Comparison of ENCODE assay signal across 9 cellular contexts in genomic region chr12:56267443-56268071, GRCh38. TPM values are rescaled to one million over a fixed set of nuclear protein-coding genes. Genes with fewer than 3 reads are reported as not detected.
DNase-seq lines count a peak whose midpoint lies in the region; ATAC-seq, FAIRE-seq and TF ChIP-seq lines count a peak whose summit lies in the region.
"Had no signal": no experiment of that assay in that cellular context is flagged by ENCODE, and none has a peak within 500 bp of the region (broad histone marks: within the 10 kb centered on the region; RNA-seq: fewer than 3 reads in every experiment).

No MANE protein-coding gene starts in this region.

- CTCF ChIA-PET in IMR-90 (lab: Yijun Ruan, JAX), result interaction anchor here (1.4 kb wide), 1 partner anchor 34 kb away, joined by 4 read pairs; no protein-coding TSS in a partner anchor

- peaks cover 7% of the 10 kb centered on the region; the same call in 1 of the 2 replicates for H3K9me1 ChIP-seq in IMR-90 (ENCODE audit: insufficient read depth, low read length)

- no peak for TF ChIP-seq EP300 in tibial nerve (IDR thresholded peaks at IDR 0.05)

- no peak overlapping the region for H2BK120ac ChIP-seq in IMR-90 (ENCODE audit: low read depth, low read length)

- H4K20me1 ChIP-seq in IMR-90 (ENCODE audit: insufficient read depth, low read length), result no peaks in the 10 kb centered on the region

- peak overlapping the region; percentile 100 for H2AFZ ChIP-seq in IMR-90 (replicated peaks; ENCODE audit: low read length, poor library complexity)

- H2BK20ac ChIP-seq in IMR-90 (ENCODE audit: low read depth, low read length), result no peak overlapping the region

- ATAC-seq in IMR-90 (ENCODE audit: low read depth) (peak; percentile 1; the same call in 1 of the 2 replicates), right lobe of liver (peak; percentile 64 to 78 (median 75)), HG03520 (IDR thresholded peaks at IDR 0.05; ENCODE audit: unreplicated experiment) (no peak)

- peak overlapping the region; percentile 24; the same call in 1 of the 2 replicates for H3K4ac ChIP-seq in IMR-90 (ENCODE audit: low read depth, low read length)

- TF ChIP-seq CTCF in IMR-90 (conservative IDR thresholded peaks at IDR 0.05; ENCODE audit: low read depth, low read length) (no peak), bronchial epithelial cell (IDR thresholded peaks at IDR 0.05; ENCODE audit: insufficient read depth, low read length, severe bottlenecking) (no peak), right lobe of liver (IDR thresholded peaks at IDR 0.05) (no peak), tibial nerve (IDR thresholded peaks at IDR 0.05) (no peak)

- no peak overlapping the region for H3K14ac ChIP-seq in IMR-90 (replicated peaks; ENCODE audit: low read depth, low read length)

- POLR2A ChIA-PET in IMR-90 (lab: Charles Lee; ENCODE audit: unreplicated experiment), result no interaction called here

- no peak overlapping the region for H2BK15ac ChIP-seq in IMR-90 (ENCODE audit: low read depth, low read length)

- H3K27ac ChIP-seq in IMR-90 (ENCODE audit: insufficient read depth, low read length), result peak overlapping the region; percentile 42
- peak overlapping the region; percentile 76 to 90 (median 86) for H3K27ac ChIP-seq in right lobe of liver
- peak overlapping the region; percentile 89 to 97 (median 92) for H3K27ac ChIP-seq in tibial nerve

- 30% methylated on average over 2 of the region's 21 CpGs; no CpG with 5 or more reads in 1 of the 2 experiments for WGBS in IMR-90 (ENCODE audit: extremely low coverage in 2 of 2, insufficient read length in 1 of 2), 2 experiments
- WGBS in right lobe of liver (ENCODE audit: insufficient coverage, low coverage, low lambda C conversion rate, missing lambda C conversion rate), result 20% methylated on average over 15 of the region's 21 CpGs
- WGBS in tibial nerve, 2 donors, result 21 to 22% methylated on average over 21 of the region's 21 CpGs

- H3K4me2 ChIP-seq in IMR-90 (ENCODE audit: low read depth, low read length), result peak overlapping the region; percentile 79

- dilution Hi-C loops in IMR-90 (cut with HindIII; ENCODE audit: low sequenced_read_pairs, unreplicated experiment), result no loop called here

- H2AK5ac ChIP-seq in IMR-90 (ENCODE audit: low read depth, low read length), result peak overlapping the region; percentile 34; the same call in 1 of the 2 replicates

- H3K9me3 Mint-ChIP-seq in activated T-cell treated with anti-CD3 and anti-CD28 coated beads, Interleukin-2, amount 50 U/mL, for 24 hours, result no peaks in the 10 kb centered on the region

- H3K27me3 ChIP-seq in IMR-90 (ENCODE audit: control insufficient read depth, insufficient read depth, low read length) (no peaks in the 10 kb centered on the region), bronchial epithelial cell (ENCODE audit: control insufficient read depth, insufficient read depth, low read length) (no peaks in the 10 kb centered on the region), right lobe of liver (no peaks in the 10 kb centered on the region), tibial nerve (no peaks in the 10 kb centered on the region)

- H3K79me1 ChIP-seq in IMR-90 (ENCODE audit: low read depth in 1 of 2, low read length in 2 of 2), result peaks cover 0 to 21% of the 10 kb centered on the region in 2 experiments; a peak in 2 of 4 replicates

- H3K18ac ChIP-seq in IMR-90 (ENCODE audit: low read depth, low read length), result no peak overlapping the region

- H3K4me3 ChIP-seq in IMR-90 (ENCODE audit: insufficient read depth, low read depth, low read length), result peak overlapping the region; percentile 61
- peak overlapping the region; percentile 76 for H3K4me3 ChIP-seq in bronchial epithelial cell (ENCODE audit: low read depth, low read length)
- peak overlapping the region; percentile 72 to 83 (median 80) for H3K4me3 ChIP-seq in right lobe of liver
- H3K4me3 ChIP-seq in tibial nerve, result peak overlapping the region; percentile 62 to 79 (median 69)

- peak overlapping the region; percentile 66 for H3K27ac Mint-ChIP-seq in activated T-cell treated with anti-CD3 and anti-CD28 coated beads, Interleukin-2, amount 50 U/mL, for 24 hours

- H3K4me1 Mint-ChIP-seq in activated T-cell treated with anti-CD3 and anti-CD28 coated beads, Interleukin-2, amount 50 U/mL, for 24 hours (ENCODE audit: low read depth), result peaks cover 25% of the 10 kb centered on the region

- H4K8ac ChIP-seq in IMR-90 (ENCODE audit: low read depth in 2 of 2, low read length in 2 of 2), result peak overlapping the region; percentile 33 to 83; a peak in 3 of 4 replicates

- H3K4me3 Mint-ChIP-seq in activated T-cell treated with anti-CD3 and anti-CD28 coated beads, Interleukin-2, amount 50 U/mL, for 24 hours, result peak overlapping the region; percentile 89

- TF ChIP-seq POLR2A in IMR-90 (IDR thresholded peaks at IDR 0.05; ENCODE audit: low read depth, low read length), result no peak
- TF ChIP-seq POLR2A in right lobe of liver (IDR thresholded peaks at IDR 0.05), result no peak
- TF ChIP-seq POLR2A in tibial nerve (IDR thresholded peaks at IDR 0.05), result no peak

- H3K23ac ChIP-seq in IMR-90 (ENCODE audit: low read depth, low read length), result 0 out of 2 replicates have a peak overlapping the region, but pooled peaks have one; percentile 25

- H3K9ac ChIP-seq in IMR-90 (ENCODE audit: low read depth, low read length), result peak overlapping the region; percentile 41

- peak overlapping the region; percentile 27; the same call in 1 of the 2 replicates for H3K56ac ChIP-seq in IMR-90 (ENCODE audit: extremely low read depth, insufficient read depth, low read length)

- TF ChIP-seq RAD21 in IMR-90 (IDR thresholded peaks at IDR 0.05; ENCODE audit: low read length), result no peak

- peak overlapping the region; percentile 88 for H2AK9ac ChIP-seq in IMR-90 (replicated peaks; ENCODE audit: low read depth, low read length, poor library complexity)

- H3K36me3 ChIP-seq in IMR-90 (ENCODE audit: control insufficient read depth, insufficient read depth, low read length), result peaks cover 11% of the 10 kb centered on the region
- H3K36me3 ChIP-seq in bronchial epithelial cell (ENCODE audit: control insufficient read depth, insufficient read depth, low read length), result peaks cover 5% of the 10 kb centered on the region
- peaks cover 0 to 19% (median 2%) of the 10 kb centered on the region in 4 donors for H3K36me3 ChIP-seq in right lobe of liver
- peaks cover 0 to 36% (median 0%) of the 10 kb centered on the region in 3 donors for H3K36me3 ChIP-seq in tibial nerve

- in situ Hi-C loops in IMR-90 (cut with MboI; ENCODE audit: low sequenced_read_pairs), result no loop called here

- BruUV-seq in IMR-90 (replicated peaks; lab: Mats Ljungman, UMichigan), result no TSS peak

- no peaks in the 10 kb centered on the region for H3K9me3 ChIP-seq in IMR-90 (ENCODE audit: control insufficient read depth, insufficient read depth, low read length)
- H3K9me3 ChIP-seq in right lobe of liver, result no peaks in the 10 kb centered on the region
- no peaks in the 10 kb centered on the region for H3K9me3 ChIP-seq in tibial nerve

- DNase-seq in activated T-cell treated with anti-CD3 and anti-CD28 coated beads, Interleukin-2, amount 50 U/mL, for 24 hours, result no peak
- DNase-seq in activated T-cell treated with anti-CD3 and anti-CD28 coated beads, Interleukin-2, amount 50 U/mL, for 48 hours, result no peak
- DNase-seq in IMR-90, result no peak
- no peak for DNase-seq in bronchial epithelial cell (ENCODE audit: low read depth)
- peak; percentile 60 to 83 (median 83) for DNase-seq in right lobe of liver
- no peak for DNase-seq in tibial nerve (ENCODE audit: low spot score in 2 of 2)
- DNase-seq in NOMO-1 treated with dmso at 0.1 percent for 144 hours (lab: John Stamatoyannopoulos, UW; ENCODE audit: unreplicated experiment), result no peak

- no peaks in the 10 kb centered on the region for H3K27me3 Mint-ChIP-seq in activated T-cell treated with anti-CD3 and anti-CD28 coated beads, Interleukin-2, amount 50 U/mL, for 24 hours

- H4K91ac ChIP-seq in IMR-90 (ENCODE audit: insufficient read depth, low read depth, low read length), result no peak overlapping the region; the same call in 1 of the 2 replicates

- intact Hi-C loops in IMR-90 (cut with micrococcal nuclease) (loop anchor here (2.0 kb wide), 1 partner anchor 197 kb away; no protein-coding TSS in a partner anchor), right lobe of liver (cut with DNase I) (no loop called here)

- no peak overlapping the region for H2BK5ac ChIP-seq in IMR-90 (ENCODE audit: low read depth, low read length, poor library complexity, severe bottlenecking)

- 0 out of 2 replicates have a peak overlapping the region, but pooled peaks have one; percentile 12 for H4K5ac ChIP-seq in IMR-90 (ENCODE audit: low read depth, low read length)

- H3K4me1 ChIP-seq in IMR-90 (ENCODE audit: control insufficient read depth, insufficient read depth, low read length) (peaks cover 7% of the 10 kb centered on the region; the same call in 1 of the 2 replicates), right lobe of liver (peaks cover 0 to 37% (median 5%) of the 10 kb centered on the region in 4 donors), tibial nerve (peaks cover 0 to 22% (median 8%) of the 10 kb centered on the region in 4 donors)

- no peak for FAIRE-seq in bronchial epithelial cell (lab: Jason Lieb, UNC)

- H3K36me3 Mint-ChIP-seq in activated T-cell treated with anti-CD3 and anti-CD28 coated beads, Interleukin-2, amount 50 U/mL, for 24 hours (ENCODE audit: low read depth), result peaks cover 42% of the 10 kb centered on the region

RNA-seq across cellular contexts. Expression of gene COQ10A, which starts 0.8 kb away (rescaled TPM):
- total RNA-seq in IMR-90 (2012; rRNA removed), result 4.7 TPM in 2 replicates
- polyA plus RNA-seq in IMR-90 (2012; rRNA removed), result 10.2 and 10.8 TPM in 2 replicates
- polyA plus RNA-seq in IMR-90 (2012; cell fraction: cytosol; rRNA removed), result 4.8 and 6.9 TPM in 2 replicates
- 45.7 and 51.7 TPM in 2 replicates for polyA plus RNA-seq in IMR-90 (2012; cell fraction: nucleus; rRNA removed; ENCODE audit: low replicate concordance)
- total RNA-seq in bronchial epithelial cell, result 2.7 and 5.3 TPM in 2 replicates
- 10 to 100 TPM in 3 of 6 experiments, 1 to 10 TPM in 3; 5.5 to 25.1 (median 13.0) TPM for total RNA-seq in right lobe of liver
- total RNA-seq in tibial nerve, result 10 to 100 TPM; 14.0 to 26.1 (median 22.8) TPM

RNA-seq across cellular contexts. Expression of gene ANKRD52, which starts 9.4 kb away (rescaled TPM):
- total RNA-seq in IMR-90 (2012; rRNA removed), result 15.4 and 16.1 TPM in 2 replicates
- 35.9 and 36.2 TPM in 2 replicates for polyA plus RNA-seq in IMR-90 (2012; rRNA removed)
- polyA plus RNA-seq in IMR-90 (2012; cell fraction: cytosol; rRNA removed), result 21.3 and 23.2 TPM in 2 replicates
- 93.6 and 111 TPM in 2 replicates for polyA plus RNA-seq in IMR-90 (2012; cell fraction: nucleus; rRNA removed; ENCODE audit: low replicate concordance)
- 6.8 and 11.3 TPM in 2 replicates for total RNA-seq in bronchial epithelial cell
- total RNA-seq in right lobe of liver, result 10 to 100 TPM; 10.6 to 16.1 (median 12.2) TPM
- 10 to 100 TPM; 14.6 to 42.4 (median 23.9) TPM for total RNA-seq in tibial nerve

RNA-seq across cellular contexts. Expression of gene CS, which starts 32.6 kb away (rescaled TPM):
- total RNA-seq in IMR-90 (2012; rRNA removed), result 90.5 and 139 TPM in 2 replicates
- polyA plus RNA-seq in IMR-90 (2012; rRNA removed), result 120 and 146 TPM in 2 replicates
- polyA plus RNA-seq in IMR-90 (2012; cell fraction: cytosol; rRNA removed), result 47.1 and 68.1 TPM in 2 replicates
- polyA plus RNA-seq in IMR-90 (2012; cell fraction: nucleus; rRNA removed; ENCODE audit: low replicate concordance), result 84.3 and 157 TPM in 2 replicates
- total RNA-seq in bronchial epithelial cell, result 64.8 and 89.4 TPM in 2 replicates
- total RNA-seq in right lobe of liver, result 100 to 1,000 TPM in 1 of 6 experiments, 10 to 100 TPM in 5; 45.6 to 109 (median 61.2) TPM
- total RNA-seq in tibial nerve, result 100 to 1,000 TPM in 1 of 4 donors, 10 to 100 TPM in 3; 63.7 to 112 (median 84.2) TPM

RNA-seq across cellular contexts. Expression of gene SLC39A5, which starts 37.7 kb away (rescaled TPM):
- total RNA-seq in IMR-90 (2012; rRNA removed) (not detected in 2 replicates), bronchial epithelial cell (0.13 and 0.26 TPM in 2 replicates), right lobe of liver (100 to 1,000 TPM in 3 of 6 experiments, 10 to 100 TPM in 3; 39.7 to 209 (median 110) TPM), tibial nerve (1 to 10 TPM in 1 of 4 donors, not detected in 3; 1.5 TPM)
- not detected in 2 replicates for polyA plus RNA-seq in IMR-90 (2012; rRNA removed)
- polyA plus RNA-seq in IMR-90 (2012; cell fraction: cytosol; rRNA removed), result 0.02 TPM in 1 of 2 replicates, not detected in the other
- 0.77 and 0.96 TPM in 2 replicates for polyA plus RNA-seq in IMR-90 (2012; cell fraction: nucleus; rRNA removed; ENCODE audit: low replicate concordance)
- total RNA-seq: glomerular endothelial cell had no signal

RNA-seq across cellular contexts. Expression of gene NABP2, which starts 43.4 kb away (rescaled TPM):
- total RNA-seq in IMR-90 (2012; rRNA removed) (29.2 and 31.4 TPM in 2 replicates), bronchial epithelial cell (25.3 and 40.5 TPM in 2 replicates), right lobe of liver (10 to 100 TPM; 10.3 to 24.3 (median 14.8) TPM), tibial nerve (10 to 100 TPM; 15.1 to 41.7 (median 24.6) TPM)
- polyA plus RNA-seq in IMR-90 (2012; rRNA removed), result 37.4 and 42.5 TPM in 2 replicates
- 32.7 and 41.6 TPM in 2 replicates for polyA plus RNA-seq in IMR-90 (2012; cell fraction: cytosol; rRNA removed)
- polyA plus RNA-seq in IMR-90 (2012; cell fraction: nucleus; rRNA removed; ENCODE audit: low replicate concordance), result 6.7 and 10.2 TPM in 2 replicates

Comparison
In these comparisons a context has a peak if more than half of its experiments do, and no peak if none do; other contexts are left out.
1. DNase-seq: peak in right lobe of liver (3 of 3); none in activated T-cell treated with anti-CD3 and anti-CD28 coated beads, Interleukin-2, amount 50 U/mL, for 24 hours (single experiment), activated T-cell treated with anti-CD3 and anti-CD28 coated beads, Interleukin-2, amount 50 U/mL, for 48 hours (0 of 2), IMR-90 (single experiment), bronchial epithelial cell (single experiment), tibial nerve (0 of 2) and NOMO-1 treated with dmso at 0.1 percent for 144 hours (single experiment).
2. H3K27ac ChIP-seq: peak in every context shown above with its lines; median percentile 92 in tibial nerve; 86 in right lobe of liver; 42 in IMR-90.
3. Peak in every context shown above with its lines, with median percentiles within 50 percentile points of each other: H3K4me3 ChIP-seq.